Comparison of ENCODE assay signal across 15 cellular contexts in the genomic region with DNA sequence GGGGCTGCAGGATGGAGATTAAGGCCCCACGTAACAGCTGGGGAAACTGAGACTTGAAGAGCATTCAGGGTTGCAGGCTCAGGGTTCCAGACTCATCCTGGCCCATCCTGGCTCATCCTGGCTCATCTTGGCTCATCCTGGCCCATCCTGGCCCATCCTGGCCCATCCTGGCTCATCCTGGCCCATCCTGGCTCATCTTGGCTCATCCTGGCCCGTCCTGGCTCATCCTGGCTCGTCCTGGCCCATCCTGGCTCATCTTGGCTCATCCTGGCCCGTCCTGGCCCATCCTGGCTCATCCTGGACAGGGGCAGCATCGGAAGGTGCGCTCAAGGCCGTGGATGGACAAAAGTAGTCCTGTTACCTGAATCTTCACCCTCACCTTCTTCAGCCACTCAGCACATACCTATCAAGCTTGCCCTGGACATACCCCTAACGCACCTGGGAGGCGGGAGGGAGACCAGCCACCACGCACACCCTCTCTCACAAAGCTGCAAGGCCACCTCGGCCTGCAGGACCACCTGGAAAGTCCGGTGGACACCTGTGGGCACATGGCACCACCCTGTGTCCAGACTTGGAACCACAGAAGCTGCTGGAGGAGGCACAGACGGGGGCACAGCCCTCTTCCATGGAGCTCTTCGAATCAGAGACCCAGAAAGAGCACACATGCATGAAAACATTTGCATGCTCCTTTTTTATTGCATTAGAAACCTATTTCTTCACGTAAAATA. TPM values are rescaled to one million over a fixed set of nuclear protein-coding genes. Genes with fewer than 3 reads are reported as not detected.
A peak's percentile ranks its signal among the peaks of the same experiment; 100 is the strongest.
DNase-seq lines count a peak whose midpoint lies in the region; ATAC-seq, FAIRE-seq and TF ChIP-seq lines count a peak whose summit lies in the region.
"Had no signal": no experiment of that assay in that cellular context is flagged by ENCODE, and none has a peak within 500 bp of the region (broad histone marks: within the 10 kb centered on the region; RNA-seq: fewer than 3 reads in every experiment).

No MANE protein-coding gene starts in this region.

- H3K4me2 ChIP-seq in K562 (ENCODE audit: insufficient read depth, low read length), result no peak overlapping the region
- H3K4me2 ChIP-seq in osteoblast (ENCODE audit: insufficient read depth, low read length), result no peak overlapping the region

- intact Hi-C loops in K562 (cut with micrococcal nuclease), result no loop called here

- H3K9me3 Mint-ChIP-seq in HFFc6, result no peaks in the 10 kb centered on the region; the same call in 1 of the 2 replicates

- H3K9me1 ChIP-seq in K562 (ENCODE audit: control insufficient read depth, insufficient read depth, low read length), result no peaks in the 10 kb centered on the region

- DNase-seq in GM06990 (ENCODE audit: extremely low read depth, insufficient read length) (no peak), HFFc6 (no peak), K562 (ENCODE audit: extremely low read depth in 1 of 4, low spot score in 3 of 4) (no peak), osteoblast (ENCODE audit: insufficient read length, low spot score, missing footprints) (peak; percentile 81), AML-193 (lab: John Stamatoyannopoulos, UW) (no peak)
- DNase-seq in activated CD8-positive, alpha-beta memory T cell treated with anti-CD3 and anti-CD28 coated beads, Interleukin-2, amount 50 U/mL, for 48 hours, result no peak
- DNase-seq: activated CD4-positive, alpha-beta T cell treated with anti-CD3 and anti-CD28 coated beads for 36 hours; NCI-H1417 treated with DMSO at 0.1 percent for 48 hours; NCI-H774; stimulated activated CD4-positive, alpha-beta T cell treated with anti-CD3 and anti-CD28 coated beads, Interleukin-4, amount 100 ng/mL, for 1 hour; SW 1271 had no signal

- no peaks in the 10 kb centered on the region for H4K20me1 ChIP-seq in K562 (replicated peaks; ENCODE audit: control insufficient read depth, insufficient read depth, low read length)
- no peaks in the 10 kb centered on the region for H4K20me1 ChIP-seq in osteoblast (ENCODE audit: insufficient read depth, low read length)

- no peak for TF ChIP-seq EP300 in K562 (IDR thresholded peaks at IDR 0.05; ENCODE audit: low read length)

- H3K4me1 Mint-ChIP-seq in HFFc6 (ENCODE audit: low read depth), result no peaks in the 10 kb centered on the region
- H3K4me1 Mint-ChIP-seq: activated CD4-positive, alpha-beta T cell treated with anti-CD3 and anti-CD28 coated beads for 36 hours had no signal

- CTCF ChIA-PET in K562 (lab: Yijun Ruan, JAX; ENCODE audit: low intra/inter-chr PET ratio), result no interaction called here

- no peak overlapping the region for H3K27ac ChIP-seq in K562 (ENCODE audit: extremely low read depth, low read depth, low read length)
- H3K27ac ChIP-seq in osteoblast (ENCODE audit: low read depth, low read length), result no peak overlapping the region
- H3K27ac ChIP-seq: epithelial cell of prostate had no signal

- no peak for TF ChIP-seq POLR2A in K562 (conservative IDR thresholded peaks at IDR 0.05)

- H3K4me3 Mint-ChIP-seq in HFFc6, result no peak overlapping the region
- H3K4me3 Mint-ChIP-seq: activated CD4-positive, alpha-beta T cell treated with anti-CD3 and anti-CD28 coated beads for 36 hours had no signal

- POLR2A ChIA-PET in K562 (lab: Yijun Ruan, JAX), result interaction anchor here (0.6 to 1.7 kb wide), 5 partner anchors 9 to 281 kb away, joined by 3 to 10 read pairs (median 5); no protein-coding TSS in a partner anchor

- peak; percentile 43 for TF ChIP-seq CTCF in GM06990 (IDR thresholded peaks at IDR 0.05; ENCODE audit: insufficient read depth, low read length, poor library complexity, severe bottlenecking)
- peak; percentile 22; the same call in 1 of the 2 replicates for TF ChIP-seq CTCF in HFFc6 (IDR thresholded peaks at IDR 0.05)
- peak; percentile 34 to 56 (median 40); a peak in 5 of 6 replicates for TF ChIP-seq CTCF in K562 (IDR thresholded peaks at IDR 0.05 in 2 of 3, conservative IDR thresholded peaks at IDR 0.05 in 1 of 3; ENCODE audit: insufficient read depth in 2 of 3, low read depth in 1 of 3, low read length in 3 of 3)
- peak; percentile 17 for TF ChIP-seq CTCF in osteoblast (IDR thresholded peaks at IDR 0.05; ENCODE audit: extremely low read depth, low read depth, low read length)

- no peaks in the 10 kb centered on the region for H3K27me3 ChIP-seq in GM06990 (replicated peaks; ENCODE audit: control insufficient read depth, insufficient read depth, low read length)
- no peaks in the 10 kb centered on the region for H3K27me3 ChIP-seq in K562 (ENCODE audit: control insufficient read depth in 2 of 2, insufficient read depth in 2 of 2, low read length in 2 of 2)
- H3K27me3 ChIP-seq in osteoblast (ENCODE audit: insufficient read depth, low read length), result peaks cover 11% of the 10 kb centered on the region

- 56% methylated on average over 14 of the region's 15 CpGs for WGBS in K562 (ENCODE audit: insufficient coverage, low coverage, missing lambda C conversion rate)

- in situ Hi-C loops in K562 (cut with MboI), result no loop called here

- no peaks in the 10 kb centered on the region for H3K36me3 Mint-ChIP-seq in HFFc6 (ENCODE audit: low read depth)

- H3K9ac ChIP-seq in K562 (ENCODE audit: insufficient read depth in 1 of 2, low read depth in 2 of 2, low read length in 2 of 2), result peak overlapping the region in 1 of 2 experiments; percentile 61; a peak in 1 of 4 replicates

- H2AFZ ChIP-seq in K562 (ENCODE audit: low read depth, low read length) (no peak overlapping the region), osteoblast (ENCODE audit: low read length) (no peak overlapping the region)

- no peak for FAIRE-seq in K562 (lab: Jason Lieb, UNC)

- no peaks in the 10 kb centered on the region; the same call in 1 of the 2 replicates for H3K9me3 ChIP-seq in K562 (replicated peaks; ENCODE audit: control insufficient read depth, insufficient read depth, low read depth, low read length)
- no peaks in the 10 kb centered on the region for H3K9me3 ChIP-seq in osteoblast (ENCODE audit: low read depth, low read length)

- no TSS peak for BruUV-seq in K562 (replicated peaks; lab: Mats Ljungman, UMichigan)

- H3K27ac Mint-ChIP-seq in HFFc6, result no peak overlapping the region
- H3K27ac Mint-ChIP-seq: activated CD4-positive, alpha-beta T cell treated with anti-CD3 and anti-CD28 coated beads for 36 hours had no signal

- TF ChIP-seq RAD21 in K562 (CRISPR knock-in tag; conservative IDR thresholded peaks at IDR 0.05 in 1 of 2, IDR thresholded peaks at IDR 0.05 in 1 of 2), result peak in 1 of 2 experiments; percentile 40; a peak in 2 of 4 replicates

- H3K4me1 ChIP-seq in K562 (replicated peaks in 1 of 2; ENCODE audit: control insufficient read depth in 2 of 2, insufficient read depth in 2 of 2, low read length in 2 of 2) (peaks cover 13 to 19% of the 10 kb centered on the region in 2 experiments), osteoblast (ENCODE audit: insufficient read depth, low read length) (no peaks in the 10 kb centered on the region)

- H3K4me3 ChIP-seq in GM06990 (replicated peaks; ENCODE audit: low read depth, low read length) (no peak overlapping the region), K562 (no peak overlapping the region), osteoblast (ENCODE audit: insufficient read depth, low read length) (no peak overlapping the region)

- H3K36me3 ChIP-seq in GM06990 (ENCODE audit: control insufficient read depth, insufficient read depth, low read length) (peaks cover 9% of the 10 kb centered on the region), K562 (ENCODE audit: control insufficient read depth, insufficient read depth, low read length) (peaks cover 11% of the 10 kb centered on the region; the same call in 2 of the 3 replicates), osteoblast (ENCODE audit: insufficient read depth, low read length) (peaks cover 5% of the 10 kb centered on the region)

- peak; percentile 61 for ATAC-seq in K562
- no peak for ATAC-seq in HG02759 (IDR thresholded peaks at IDR 0.05; ENCODE audit: unreplicated experiment)
- ATAC-seq: activated CD4-positive, alpha-beta T cell treated with anti-CD3 and anti-CD28 coated beads for 36 hours had no signal

- H3K27me3 Mint-ChIP-seq in HFFc6 (ENCODE audit: insufficient read depth), result peaks cover 23% of the 10 kb centered on the region
- H3K27me3 Mint-ChIP-seq: activated CD4-positive, alpha-beta T cell treated with anti-CD3 and anti-CD28 coated beads for 36 hours had no signal

- H3K79me2 ChIP-seq in K562 (ENCODE audit: control insufficient read depth, insufficient read depth, low read length) (no peaks in the 10 kb centered on the region), osteoblast (ENCODE audit: insufficient read depth, low read length) (no peaks in the 10 kb centered on the region)

RNA-seq across cellular contexts. Expression of a gene that starts 20.3 kb away (rescaled TPM):
- not detected for total RNA-seq in HFFc6 (2021; fragmentation: NEBNext Ultra II Directional; extraction: Animal tissue kit (Norgen Biotek cat#: 25700))
- total RNA-seq in K562 (2011; cell fraction: chromatin; rRNA removed; ENCODE audit: low replicate concordance), result 0.51 TPM in 1 of 2 replicates, not detected in the other
- total RNA-seq in K562 (2011; cell fraction: nucleolus; rRNA removed), result 0.26 and 0.67 TPM in 2 replicates
- total RNA-seq in K562 (2011; cell fraction: nucleoplasm; rRNA removed), result 0.22 and 0.46 TPM in 2 replicates
- total RNA-seq in K562 (2014; rRNA removed) (0.08 and 0.14 TPM in 2 replicates), K562 (2014; rRNA removed; fragmentation: Illumina TruSeq; extraction: Trizol) (not detected in 2 replicates), K562 (2015; rRNA removed; fragmentation: Illumina TruSeq; extraction: Trizol) (not detected in 2 replicates), K562 (2021) (0.18 TPM in 1 of 2 replicates, not detected in the other), osteoblast (not detected in 2 replicates)
- polyA plus RNA-seq in K562 (2011; rRNA removed) (0.03 TPM in 1 of 2 replicates, not detected in the other), K562 (2014; fragmentation: Illumina TruSeq; extraction: Trizol) (not detected in 2 replicates), K562 (2014; fragmentation: Nextera tagmentation; extraction: Ambion mirVana) (not detected), K562 (2014; rRNA removed) (0.15 and 0.16 TPM in 2 replicates)
- 0.03 TPM in 1 of 2 replicates, not detected in the other for polyA plus RNA-seq in K562 (2011; cell fraction: cytosol; rRNA removed)
- 0.06 TPM in 2 replicates for polyA plus RNA-seq in K562 (2011; cell fraction: nucleus; rRNA removed)
- polyA plus RNA-seq in K562 (2012), result 0.42 and 0.73 TPM in 2 replicates
- polyA minus RNA-seq in K562 (2011; rRNA and poly(A)+ RNA removed), result not detected in 2 replicates
- polyA minus RNA-seq in K562 (2011; cell fraction: cytosol; rRNA and poly(A)+ RNA removed), result not detected in 2 replicates
- polyA minus RNA-seq in K562 (2011; cell fraction: nucleus; rRNA and poly(A)+ RNA removed), result 0.11 TPM in 1 of 2 replicates, not detected in the other
- total RNA-seq: pulmonary artery endothelial cell had no signal

RNA-seq across cellular contexts. Expression of a gene that starts 21.2 kb away (rescaled TPM):
- total RNA-seq in HFFc6 (2021; fragmentation: NEBNext Ultra II Directional; extraction: Animal tissue kit (Norgen Biotek cat#: 25700)), result 100 to 1,000 TPM; 167 to 180 (median 172) TPM
- total RNA-seq in K562 (2011; cell fraction: chromatin; rRNA removed; ENCODE audit: low replicate concordance), result 209 and 273 TPM in 2 replicates
- 153 and 159 TPM in 2 replicates for total RNA-seq in K562 (2011; cell fraction: nucleolus; rRNA removed)
- 172 and 176 TPM in 2 replicates for total RNA-seq in K562 (2011; cell fraction: nucleoplasm; rRNA removed)
- total RNA-seq in K562 (2014; rRNA removed), result 279 and 309 TPM in 2 replicates
- 199 and 209 TPM in 2 replicates for total RNA-seq in K562 (2014; rRNA removed; fragmentation: Illumina TruSeq; extraction: Trizol)
- 176 and 185 TPM in 2 replicates for total RNA-seq in K562 (2015; rRNA removed; fragmentation: Illumina TruSeq; extraction: Trizol)
- total RNA-seq in K562 (2021), result 236 and 254 TPM in 2 replicates
- polyA plus RNA-seq in K562 (2011; rRNA removed), result 225 and 267 TPM in 2 replicates
- 208 and 225 TPM in 2 replicates for polyA plus RNA-seq in K562 (2011; cell fraction: cytosol; rRNA removed)
- 238 and 252 TPM in 2 replicates for polyA plus RNA-seq in K562 (2011; cell fraction: nucleus; rRNA removed)
- 146 and 216 TPM in 2 replicates for polyA plus RNA-seq in K562 (2012)
- polyA plus RNA-seq in K562 (2014; fragmentation: Illumina TruSeq; extraction: Trizol), result 225 and 237 TPM in 2 replicates
- polyA plus RNA-seq in K562 (2014; fragmentation: Nextera tagmentation; extraction: Ambion mirVana), result 100 to 1,000 TPM; 370 to 383 TPM
- 292 and 304 TPM in 2 replicates for polyA plus RNA-seq in K562 (2014; rRNA removed)
- 144 and 174 TPM in 2 replicates for polyA minus RNA-seq in K562 (2011; rRNA and poly(A)+ RNA removed)
- polyA minus RNA-seq in K562 (2011; cell fraction: cytosol; rRNA and poly(A)+ RNA removed), result 61.1 and 89.0 TPM in 2 replicates
- polyA minus RNA-seq in K562 (2011; cell fraction: nucleus; rRNA and poly(A)+ RNA removed), result 54.5 and 75.3 TPM in 2 replicates
- 110 and 117 TPM in 2 replicates for total RNA-seq in osteoblast

RNA-seq across cellular contexts. Expression of a gene that starts 21.8 kb away (rescaled TPM):
- 10 to 100 TPM in 4 of 6 experiments, 1 to 10 TPM in 2; 8.0 to 10.9 (median 10.2) TPM for total RNA-seq in HFFc6 (2021; fragmentation: NEBNext Ultra II Directional; extraction: Animal tissue kit (Norgen Biotek cat#: 25700))
- total RNA-seq in K562 (2011; cell fraction: chromatin; rRNA removed; ENCODE audit: low replicate concordance), result 63.3 and 67.6 TPM in 2 replicates
- 36.5 and 39.2 TPM in 2 replicates for total RNA-seq in K562 (2011; cell fraction: nucleolus; rRNA removed)
- total RNA-seq in K562 (2011; cell fraction: nucleoplasm; rRNA removed), result 42.6 and 50.4 TPM in 2 replicates
- total RNA-seq in K562 (2014; rRNA removed) (13.3 and 14.5 TPM in 2 replicates), K562 (2014; rRNA removed; fragmentation: Illumina TruSeq; extraction: Trizol) (8.6 and 8.7 TPM in 2 replicates), K562 (2015; rRNA removed; fragmentation: Illumina TruSeq; extraction: Trizol) (8.2 and 10.0 TPM in 2 replicates), K562 (2021) (14.9 and 15.2 TPM in 2 replicates), osteoblast (10.9 and 11.2 TPM in 2 replicates)
- polyA plus RNA-seq in K562 (2011; rRNA removed) (21.0 and 21.2 TPM in 2 replicates), K562 (2014; fragmentation: Illumina TruSeq; extraction: Trizol) (18.4 and 20.5 TPM in 2 replicates), K562 (2014; fragmentation: Nextera tagmentation; extraction: Ambion mirVana) (1 to 10 TPM; 1.9 to 2.9 TPM), K562 (2014; rRNA removed) (23.8 and 27.5 TPM in 2 replicates)
- 28.7 and 34.0 TPM in 2 replicates for polyA plus RNA-seq in K562 (2011; cell fraction: cytosol; rRNA removed)
- polyA plus RNA-seq in K562 (2011; cell fraction: nucleus; rRNA removed), result 35.7 and 37.1 TPM in 2 replicates
- 19.8 and 24.0 TPM in 2 replicates for polyA plus RNA-seq in K562 (2012)
- 15.4 and 17.4 TPM in 2 replicates for polyA minus RNA-seq in K562 (2011; rRNA and poly(A)+ RNA removed)
- 5.5 and 16.2 TPM in 2 replicates for polyA minus RNA-seq in K562 (2011; cell fraction: cytosol; rRNA and poly(A)+ RNA removed)
- 10.7 and 13.6 TPM in 2 replicates for polyA minus RNA-seq in K562 (2011; cell fraction: nucleus; rRNA and poly(A)+ RNA removed)

RNA-seq across cellular contexts. Expression of a gene that starts 31.0 kb away (rescaled TPM):
- total RNA-seq in HFFc6 (2021; fragmentation: NEBNext Ultra II Directional; extraction: Animal tissue kit (Norgen Biotek cat#: 25700)), result 10 to 100 TPM in 4 of 6 experiments, 1 to 10 TPM in 2; 9.7 to 12.2 (median 11.4) TPM
- 121 and 331 TPM in 2 replicates for total RNA-seq in K562 (2011; cell fraction: chromatin; rRNA removed; ENCODE audit: low replicate concordance)
- 233 and 250 TPM in 2 replicates for total RNA-seq in K562 (2011; cell fraction: nucleolus; rRNA removed)
- total RNA-seq in K562 (2011; cell fraction: nucleoplasm; rRNA removed), result 139 and 152 TPM in 2 replicates
- total RNA-seq in K562 (2014; rRNA removed) (25.7 and 34.3 TPM in 2 replicates), K562 (2014; rRNA removed; fragmentation: Illumina TruSeq; extraction: Trizol) (3.3 and 5.1 TPM in 2 replicates), K562 (2015; rRNA removed; fragmentation: Illumina TruSeq; extraction: Trizol) (13.8 and 15.2 TPM in 2 replicates), K562 (2021) (55.9 and 73.1 TPM in 2 replicates), osteoblast (7.7 and 8.7 TPM in 2 replicates)
- polyA plus RNA-seq in K562 (2011; rRNA removed) (18.1 and 48.0 TPM in 2 replicates), K562 (2014; fragmentation: Illumina TruSeq; extraction: Trizol) (18.3 and 23.2 TPM in 2 replicates), K562 (2014; fragmentation: Nextera tagmentation; extraction: Ambion mirVana) (under 1 TPM; 0.38 to 0.84 TPM), K562 (2014; rRNA removed) (74.2 and 85.1 TPM in 2 replicates)
- 11.1 and 18.3 TPM in 2 replicates for polyA plus RNA-seq in K562 (2011; cell fraction: cytosol; rRNA removed)
- polyA plus RNA-seq in K562 (2011; cell fraction: nucleus; rRNA removed), result 636 and 650 TPM in 2 replicates
- polyA plus RNA-seq in K562 (2012), result 54.9 and 131 TPM in 2 replicates
- polyA minus RNA-seq in K562 (2011; rRNA and poly(A)+ RNA removed), result 2.3 TPM in 2 replicates
- 4.9 and 8.6 TPM in 2 replicates for polyA minus RNA-seq in K562 (2011; cell fraction: cytosol; rRNA and poly(A)+ RNA removed)
- polyA minus RNA-seq in K562 (2011; cell fraction: nucleus; rRNA and poly(A)+ RNA removed), result 43.4 and 50.0 TPM in 2 replicates

RNA-seq across cellular contexts. Expression of a gene that starts 41.4 kb away (rescaled TPM):
- not detected for total RNA-seq in HFFc6 (2021; fragmentation: NEBNext Ultra II Directional; extraction: Animal tissue kit (Norgen Biotek cat#: 25700))
- total RNA-seq in K562 (2011; cell fraction: chromatin; rRNA removed; ENCODE audit: low replicate concordance), result not detected in 2 replicates
- not detected in 2 replicates for total RNA-seq in K562 (2011; cell fraction: nucleolus; rRNA removed)
- not detected in 2 replicates for total RNA-seq in K562 (2011; cell fraction: nucleoplasm; rRNA removed)
- total RNA-seq in K562 (2014; rRNA removed) (not detected in 2 replicates), K562 (2014; rRNA removed; fragmentation: Illumina TruSeq; extraction: Trizol) (not detected in 2 replicates), K562 (2015; rRNA removed; fragmentation: Illumina TruSeq; extraction: Trizol) (not detected in 2 replicates), K562 (2021) (not detected in 2 replicates), osteoblast (not detected in 2 replicates)
- polyA plus RNA-seq in K562 (2011; rRNA removed) (not detected in 2 replicates), K562 (2014; fragmentation: Illumina TruSeq; extraction: Trizol) (not detected in 2 replicates), K562 (2014; fragmentation: Nextera tagmentation; extraction: Ambion mirVana) (not detected), K562 (2014; rRNA removed) (0.19 TPM in 1 of 2 replicates, not detected in the other)
- polyA plus RNA-seq in K562 (2011; cell fraction: cytosol; rRNA removed), result not detected in 2 replicates
- polyA plus RNA-seq in K562 (2011; cell fraction: nucleus; rRNA removed), result not detected in 2 replicates
- not detected in 2 replicates for polyA plus RNA-seq in K562 (2012)
- polyA minus RNA-seq in K562 (2011; rRNA and poly(A)+ RNA removed), result not detected in 2 replicates
- polyA minus RNA-seq in K562 (2011; cell fraction: cytosol; rRNA and poly(A)+ RNA removed), result not detected in 2 replicates
- not detected in 2 replicates for polyA minus RNA-seq in K562 (2011; cell fraction: nucleus; rRNA and poly(A)+ RNA removed)
- total RNA-seq: activated CD4-positive, alpha-beta T cell treated with anti-CD3 and anti-CD28 coated beads for 36 hours; mononuclear cell; pulmonary artery endothelial cell had no signal
